1 cellular context compared by ENCODE assay signal in genomic region chr6:86685230-86685797, GRCh38.
TF ChIP-seq lines count a peak whose summit lies in the region.

No MANE protein-coding gene starts in this region.

TF ChIP-seq in K562, 482 proteins besides CTCF, POLR2A, EP300 and RAD21 (continued from another document and continues in another):
- TF ChIP-seq AFF1 (IDR thresholded peaks at IDR 0.05; ENCODE audit: low read depth in 1 of 2, partially characterized antibody in 2 of 2) = no peak
- no peak for TF ChIP-seq CBFB (CRISPR knock-in tag; IDR thresholded peaks at IDR 0.05)
- TF ChIP-seq MED1 (CRISPR knock-in tag; IDR thresholded peaks at IDR 0.05; ENCODE audit: borderline replicate concordance) = no peak
- no peak for TF ChIP-seq NCOA4 (IDR thresholded peaks at IDR 0.05; ENCODE audit: partially characterized antibody)
- TF ChIP-seq, protein P1, sequence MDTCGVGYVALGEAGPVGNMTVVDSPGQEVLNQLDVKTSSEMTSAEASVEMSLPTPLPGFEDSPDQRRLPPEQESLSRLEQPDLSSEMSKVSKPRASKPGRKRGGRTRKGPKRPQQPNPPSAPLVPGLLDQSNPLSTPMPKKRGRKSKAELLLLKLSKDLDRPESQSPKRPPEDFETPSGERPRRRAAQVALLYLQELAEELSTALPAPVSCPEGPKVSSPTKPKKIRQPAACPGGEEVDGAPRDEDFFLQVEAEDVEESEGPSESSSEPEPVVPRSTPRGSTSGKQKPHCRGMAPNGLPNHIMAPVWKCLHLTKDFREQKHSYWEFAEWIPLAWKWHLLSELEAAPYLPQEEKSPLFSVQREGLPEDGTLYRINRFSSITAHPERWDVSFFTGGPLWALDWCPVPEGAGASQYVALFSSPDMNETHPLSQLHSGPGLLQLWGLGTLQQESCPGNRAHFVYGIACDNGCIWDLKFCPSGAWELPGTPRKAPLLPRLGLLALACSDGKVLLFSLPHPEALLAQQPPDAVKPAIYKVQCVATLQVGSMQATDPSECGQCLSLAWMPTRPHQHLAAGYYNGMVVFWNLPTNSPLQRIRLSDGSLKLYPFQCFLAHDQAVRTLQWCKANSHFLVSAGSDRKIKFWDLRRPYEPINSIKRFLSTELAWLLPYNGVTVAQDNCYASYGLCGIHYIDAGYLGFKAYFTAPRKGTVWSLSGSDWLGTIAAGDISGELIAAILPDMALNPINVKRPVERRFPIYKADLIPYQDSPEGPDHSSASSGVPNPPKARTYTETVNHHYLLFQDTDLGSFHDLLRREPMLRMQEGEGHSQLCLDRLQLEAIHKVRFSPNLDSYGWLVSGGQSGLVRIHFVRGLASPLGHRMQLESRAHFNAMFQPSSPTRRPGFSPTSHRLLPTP (IDR thresholded peaks at IDR 0.05; ENCODE audit: borderline replicate concordance, extremely low read depth, insufficient read length) = no peak
- peak; percentile 84 for TF ChIP-seq DACH1 (IDR thresholded peaks at IDR 0.05; ENCODE audit: partially characterized antibody)
- TF ChIP-seq ZC3H8 (IDR thresholded peaks at IDR 0.05) = no peak
- TF ChIP-seq ATF4 (CRISPR knock-in tag; IDR thresholded peaks at IDR 0.05) = no peak
- peak; percentile 85 for TF ChIP-seq JUN (IDR thresholded peaks at IDR 0.05; ENCODE audit: borderline replicate concordance, low read depth, low read length)
- no peak for TF ChIP-seq JUN (CRISPR knock-in tag; IDR thresholded peaks at IDR 0.05; ENCODE audit: borderline replicate concordance)
- no peak for TF ChIP-seq ZNF23 (CRISPR knock-in tag; IDR thresholded peaks at IDR 0.05)
- no peak for TF ChIP-seq ZNF785 (CRISPR knock-in tag; IDR thresholded peaks at IDR 0.05)
- no peak for TF ChIP-seq RUNX1 (IDR thresholded peaks at IDR 0.05; ENCODE audit: low read depth)
- TF ChIP-seq, protein P2, sequence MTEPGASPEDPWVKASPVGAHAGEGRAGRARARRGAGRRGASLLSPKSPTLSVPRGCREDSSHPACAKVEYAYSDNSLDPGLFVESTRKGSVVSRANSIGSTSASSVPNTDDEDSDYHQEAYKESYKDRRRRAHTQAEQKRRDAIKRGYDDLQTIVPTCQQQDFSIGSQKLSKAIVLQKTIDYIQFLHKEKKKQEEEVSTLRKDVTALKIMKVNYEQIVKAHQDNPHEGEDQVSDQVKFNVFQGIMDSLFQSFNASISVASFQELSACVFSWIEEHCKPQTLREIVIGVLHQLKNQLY (CRISPR knock-in tag; conservative IDR thresholded peaks at IDR 0.05) = no peak
- TF ChIP-seq, protein P3, sequence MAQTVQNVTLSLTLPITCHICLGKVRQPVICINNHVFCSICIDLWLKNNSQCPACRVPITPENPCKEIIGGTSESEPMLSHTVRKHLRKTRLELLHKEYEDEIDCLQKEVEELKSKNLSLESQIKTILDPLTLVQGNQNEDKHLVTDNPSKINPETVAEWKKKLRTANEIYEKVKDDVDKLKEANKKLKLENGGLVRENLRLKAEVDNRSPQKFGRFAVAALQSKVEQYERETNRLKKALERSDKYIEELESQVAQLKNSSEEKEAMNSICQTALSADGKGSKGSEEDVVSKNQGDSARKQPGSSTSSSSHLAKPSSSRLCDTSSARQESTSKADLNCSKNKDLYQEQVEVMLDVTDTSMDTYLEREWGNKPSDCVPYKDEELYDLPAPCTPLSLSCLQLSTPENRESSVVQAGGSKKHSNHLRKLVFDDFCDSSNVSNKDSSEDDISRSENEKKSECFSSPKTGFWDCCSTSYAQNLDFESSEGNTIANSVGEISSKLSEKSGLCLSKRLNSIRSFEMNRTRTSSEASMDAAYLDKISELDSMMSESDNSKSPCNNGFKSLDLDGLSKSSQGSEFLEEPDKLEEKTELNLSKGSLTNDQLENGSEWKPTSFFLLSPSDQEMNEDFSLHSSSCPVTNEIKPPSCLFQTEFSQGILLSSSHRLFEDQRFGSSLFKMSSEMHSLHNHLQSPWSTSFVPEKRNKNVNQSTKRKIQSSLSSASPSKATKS (CRISPR knock-in tag; IDR thresholded peaks at IDR 0.05) = no peak
- TF ChIP-seq ZBTB17 (CRISPR knock-in tag; IDR thresholded peaks at IDR 0.05) = no peak
- no peak for TF ChIP-seq NRF1 (conservative IDR thresholded peaks at IDR 0.05 in 1 of 2, IDR thresholded peaks at IDR 0.05 in 1 of 2)
- TF ChIP-seq ZMIZ1 (IDR thresholded peaks at IDR 0.05; ENCODE audit: low read depth in 2 of 2, low read length in 2 of 2) = no peak
- TF ChIP-seq SP1 (CRISPR knock-in tag; IDR thresholded peaks at IDR 0.05) = no peak
- TF ChIP-seq ZNF695 (CRISPR knock-in tag; IDR thresholded peaks at IDR 0.05) = no peak
- TF ChIP-seq, protein P4, sequence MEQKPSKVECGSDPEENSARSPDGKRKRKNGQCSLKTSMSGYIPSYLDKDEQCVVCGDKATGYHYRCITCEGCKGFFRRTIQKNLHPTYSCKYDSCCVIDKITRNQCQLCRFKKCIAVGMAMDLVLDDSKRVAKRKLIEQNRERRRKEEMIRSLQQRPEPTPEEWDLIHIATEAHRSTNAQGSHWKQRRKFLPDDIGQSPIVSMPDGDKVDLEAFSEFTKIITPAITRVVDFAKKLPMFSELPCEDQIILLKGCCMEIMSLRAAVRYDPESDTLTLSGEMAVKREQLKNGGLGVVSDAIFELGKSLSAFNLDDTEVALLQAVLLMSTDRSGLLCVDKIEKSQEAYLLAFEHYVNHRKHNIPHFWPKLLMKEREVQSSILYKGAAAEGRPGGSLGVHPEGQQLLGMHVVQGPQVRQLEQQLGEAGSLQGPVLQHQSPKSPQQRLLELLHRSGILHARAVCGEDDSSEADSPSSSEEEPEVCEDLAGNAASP (IDR thresholded peaks at IDR 0.05) = no peak
- TF ChIP-seq SIN3A (IDR thresholded peaks at IDR 0.05; ENCODE audit: borderline replicate concordance in 2 of 2, control insufficient read depth in 1 of 2, low read depth in 2 of 2, low read length in 2 of 2) = no peak
- no peak for TF ChIP-seq ESRRA (IDR thresholded peaks at IDR 0.05; ENCODE audit: borderline replicate concordance, low read depth)
- TF ChIP-seq MCM2 (IDR thresholded peaks at IDR 0.05; ENCODE audit: low read depth) = no peak
- TF ChIP-seq HMG20B (CRISPR knock-in tag; IDR thresholded peaks at IDR 0.05) = no peak
- TF ChIP-seq VEZF1 (CRISPR knock-in tag; IDR thresholded peaks at IDR 0.05) = no peak
- no peak for TF ChIP-seq SRSF3 (IDR thresholded peaks at IDR 0.05; ENCODE audit: insufficient read depth, low read length)
- TF ChIP-seq FOXM1 (IDR thresholded peaks at IDR 0.05; ENCODE audit: low read depth) = no peak
- TF ChIP-seq FOXM1 (CRISPR knock-in tag; IDR thresholded peaks at IDR 0.05; ENCODE audit: low read depth) = no peak
- TF ChIP-seq TFAM (CRISPR knock-in tag; conservative IDR thresholded peaks at IDR 0.05) = no peak
- TF ChIP-seq SMARCA4 (IDR thresholded peaks at IDR 0.05) = peak; percentile 89
- no peak for TF ChIP-seq ZNF224 (CRISPR knock-in tag; IDR thresholded peaks at IDR 0.05)
- TF ChIP-seq HIVEP1 (CRISPR knock-in tag; IDR thresholded peaks at IDR 0.05) = no peak
- TF ChIP-seq, protein P5, sequence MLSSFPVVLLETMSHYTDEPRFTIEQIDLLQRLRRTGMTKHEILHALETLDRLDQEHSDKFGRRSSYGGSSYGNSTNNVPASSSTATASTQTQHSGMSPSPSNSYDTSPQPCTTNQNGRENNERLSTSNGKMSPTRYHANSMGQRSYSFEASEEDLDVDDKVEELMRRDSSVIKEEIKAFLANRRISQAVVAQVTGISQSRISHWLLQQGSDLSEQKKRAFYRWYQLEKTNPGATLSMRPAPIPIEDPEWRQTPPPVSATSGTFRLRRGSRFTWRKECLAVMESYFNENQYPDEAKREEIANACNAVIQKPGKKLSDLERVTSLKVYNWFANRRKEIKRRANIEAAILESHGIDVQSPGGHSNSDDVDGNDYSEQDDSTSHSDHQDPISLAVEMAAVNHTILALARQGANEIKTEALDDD (IDR thresholded peaks at IDR 0.05) = peak; percentile 19; the same call in 1 of the 2 replicates
- no peak for TF ChIP-seq BRF1 (IDR thresholded peaks at IDR 0.05; ENCODE audit: borderline replicate concordance, extremely low read depth, insufficient read length)
- peak; percentile 92 for TF ChIP-seq DPF2 (IDR thresholded peaks at IDR 0.05)
- no peak for TF ChIP-seq SMARCB1 (IDR thresholded peaks at IDR 0.05; ENCODE audit: insufficient read length, low read depth)
- TF ChIP-seq CXXC5 (CRISPR knock-in tag; IDR thresholded peaks at IDR 0.05) = no peak
- TF ChIP-seq ZC3H11A (IDR thresholded peaks at IDR 0.05; ENCODE audit: low read depth, low read length) = no peak
- TF ChIP-seq NR2F6 (CRISPR knock-in tag; IDR thresholded peaks at IDR 0.05) = no peak
- TF ChIP-seq TEAD1 (CRISPR knock-in tag; IDR thresholded peaks at IDR 0.05) = no peak
- no peak for TF ChIP-seq ZNF124 (CRISPR knock-in tag; IDR thresholded peaks at IDR 0.05)
- no peak for TF ChIP-seq PHB2 (IDR thresholded peaks at IDR 0.05; ENCODE audit: low read depth)
- TF ChIP-seq HSF4 (CRISPR knock-in tag; IDR thresholded peaks at IDR 0.05; ENCODE audit: borderline replicate concordance) = no peak
- TF ChIP-seq ZNF354B (CRISPR knock-in tag; IDR thresholded peaks at IDR 0.05) = no peak
- no peak for TF ChIP-seq RBFOX2 (IDR thresholded peaks at IDR 0.05; ENCODE audit: low read depth, low read length)
- TF ChIP-seq CHD2 (IDR thresholded peaks at IDR 0.05; ENCODE audit: low read depth, low read length) = no peak
- TF ChIP-seq NUFIP1 (IDR thresholded peaks at IDR 0.05; ENCODE audit: partially characterized antibody) = no peak
- no peak for TF ChIP-seq CBX8 (IDR thresholded peaks at IDR 0.05; ENCODE audit: borderline replicate concordance, extremely low read depth, low read depth, low read length, poor library complexity, severe bottlenecking)
- TF ChIP-seq PTRF (tag; IDR thresholded peaks at IDR 0.05) = no peak
- TF ChIP-seq SAFB (IDR thresholded peaks at IDR 0.05; ENCODE audit: borderline replicate concordance, low read depth, low read length) = no peak
- no peak for TF ChIP-seq HEY1 (CRISPR knock-in tag; IDR thresholded peaks at IDR 0.05; ENCODE audit: borderline replicate concordance)
